Comparison of ENCODE assay signal across 1 cellular context in genomic region chr1:230867903-230868735, GRCh38.
TF ChIP-seq lines count a peak whose summit lies in the region.

C1orf198 (minus strand) TSS chr1:230868521; CDS start chr1:230868512, 9 bp downstream.

TF ChIP-seq in SK-N-SH, 30 proteins besides CTCF, POLR2A, EP300 and RAD21 (continued from another document):
- TF ChIP-seq IRF3 (IDR thresholded peaks at IDR 0.05; ENCODE audit: low read depth, low read length), result no peak
- TF ChIP-seq TAF1 (IDR thresholded peaks at IDR 0.05; ENCODE audit: borderline replicate concordance, low read depth, low read length), result peak; percentile 35; the same call in 1 of the 2 replicates
- TF ChIP-seq NRF1 (IDR thresholded peaks at IDR 0.05; ENCODE audit: low read depth, low read length), result 0 out of 2 replicates have a peak, but pooled peaks have one; percentile 17
- no peak for TF ChIP-seq REST (IDR thresholded peaks at IDR 0.05; ENCODE audit: low read depth, low read length)
- peak; percentile 57; the same call in 1 of the 2 replicates for TF ChIP-seq MXI1 (IDR thresholded peaks at IDR 0.05; ENCODE audit: low read depth, low read length)
- TF ChIP-seq FOSL2 (IDR thresholded peaks at IDR 0.05; ENCODE audit: borderline replicate concordance, low read depth), result no peak
- no peak for TF ChIP-seq SIN3A (IDR thresholded peaks at IDR 0.05; ENCODE audit: borderline replicate concordance, low read depth, low read length)
TF ChIP-seq in SK-N-SH: peak in this region for 5.
